ENCODE assay signal across 8 cellular contexts in genomic region chr6:2818593-2818992, GRCh38. TPM values are rescaled to one million over a fixed set of nuclear protein-coding genes. Genes with fewer than 3 reads are reported as not detected.
A peak's percentile ranks its signal among the peaks of the same experiment; 100 is the strongest.
DNase-seq lines count a peak whose midpoint lies in the region; ATAC-seq and TF ChIP-seq lines count a peak whose summit lies in the region.

No MANE protein-coding gene starts in this region.

- peaks cover 24% of the 10 kb centered on the region for H3K4me1 ChIP-seq in SJSA1 (replicated peaks)
- peaks cover 20% of the 10 kb centered on the region for H3K4me1 ChIP-seq in osteoblast (ENCODE audit: insufficient read depth, low read length)

- in situ Hi-C loops in Caki2 (cut with HindIII; ENCODE audit: low pct_unique_long_range_greater_than_20kb, low sequenced_read_pairs), result no loop called here

- H3K79me2 ChIP-seq in osteoblast (ENCODE audit: insufficient read depth, low read length), result no peaks in the 10 kb centered on the region

- no peaks in the 10 kb centered on the region for H3K27me3 ChIP-seq in SJSA1 (replicated peaks)
- no peaks in the 10 kb centered on the region for H3K27me3 ChIP-seq in osteoblast (ENCODE audit: insufficient read depth, low read length)

- no peaks in the 10 kb centered on the region for H4K20me1 ChIP-seq in osteoblast (ENCODE audit: insufficient read depth, low read length)

- peak overlapping the region; percentile 70 for H3K4me2 ChIP-seq in osteoblast (ENCODE audit: insufficient read depth, low read length)

- H3K9me3 ChIP-seq in SJSA1 (replicated peaks), result peaks cover 6% of the 10 kb centered on the region; the same call in 1 of the 2 replicates
- H3K9me3 ChIP-seq in osteoblast (ENCODE audit: low read depth, low read length), result no peaks in the 10 kb centered on the region

- no peaks in the 10 kb centered on the region; the same call in 1 of the 2 replicates for H3K36me3 ChIP-seq in SJSA1
- H3K36me3 ChIP-seq in osteoblast (ENCODE audit: insufficient read depth, low read length), result no peaks in the 10 kb centered on the region

- H2AFZ ChIP-seq in osteoblast (ENCODE audit: low read length), result peak overlapping the region; percentile 55

- no peak overlapping the region for H3K4me3 ChIP-seq in SJSA1
- H3K4me3 ChIP-seq in osteoblast (ENCODE audit: insufficient read depth, low read length), result peak overlapping the region; percentile 30

- H3K27ac ChIP-seq in SJSA1 (peak overlapping the region; percentile 79), osteoblast (ENCODE audit: low read depth, low read length) (peak overlapping the region; percentile 77)

- peak; percentile 19 for DNase-seq in Caki2 (ENCODE audit: low read depth)
- DNase-seq in SJSA1 (ENCODE audit: low read depth in 1 of 2, low spot score in 2 of 2), result peak in 1 of 2 experiments; percentile 49
- peak; percentile 22 for DNase-seq in fibroblast of the conjunctiva (ENCODE audit: low read depth)
- DNase-seq in osteoblast (ENCODE audit: insufficient read length, low spot score, missing footprints), result no peak
- DNase-seq in epidermal melanocyte (ENCODE audit: insufficient read length, low spot score), result no peak
- no peak for DNase-seq in activated CD4-positive, alpha-beta T cell treated with anti-CD3 and anti-CD28 coated beads, Interleukin-2, amount 50 U/mL, for 4 hours
- DNase-seq in NK-92 (lab: John Stamatoyannopoulos, UW; ENCODE audit: unreplicated experiment), result no peak

- no peak for ATAC-seq in HG02840 (IDR thresholded peaks at IDR 0.05; ENCODE audit: low FRiP score, unreplicated experiment)

- TF ChIP-seq CTCF in osteoblast (IDR thresholded peaks at IDR 0.05; ENCODE audit: extremely low read depth, low read depth, low read length), result no peak

RNA-seq across cellular contexts. Expression of gene SERPINB1, which starts 23.1 kb away (rescaled TPM):
- 51.6 and 54.2 TPM in 2 replicates for total RNA-seq in Caki2 (2014; rRNA removed; shearing (Covaris generic); ENCODE audit: low replicate concordance)
- total RNA-seq in SJSA1 (2014; rRNA removed; shearing (Covaris generic)), result 22.6 and 28.0 TPM in 2 replicates
- total RNA-seq in osteoblast, result 32.6 and 53.0 TPM in 2 replicates

RNA-seq across cellular contexts. Expression of gene WRNIP1, which starts 53.4 kb away (rescaled TPM):
- total RNA-seq in Caki2 (2014; rRNA removed; shearing (Covaris generic); ENCODE audit: low replicate concordance), result 75.4 and 94.7 TPM in 2 replicates
- total RNA-seq in SJSA1 (2014; rRNA removed; shearing (Covaris generic)), result 122 and 130 TPM in 2 replicates
- 25.3 and 26.5 TPM in 2 replicates for total RNA-seq in osteoblast

Comparison
In these comparisons a context has a peak if more than half of its experiments do, and no peak if none do; other contexts are left out.
1. DNase-seq: peak in Caki2 (single experiment) and fibroblast of the conjunctiva (single experiment); none in osteoblast (single experiment), epidermal melanocyte (single experiment), activated CD4-positive, alpha-beta T cell treated with anti-CD3 and anti-CD28 coated beads, Interleukin-2, amount 50 U/mL, for 4 hours (0 of 2) and NK-92 (single experiment).